18 cellular contexts compared by ENCODE assay signal in genomic region chr18:3889803-3890202, GRCh38.
DNase-seq lines count a peak whose midpoint lies in the region; ATAC-seq and TF ChIP-seq lines count a peak whose summit lies in the region.
"Had no signal": no experiment of that assay in that cellular context is flagged by ENCODE, and none has a peak within 500 bp of the region (broad histone marks: within the 10 kb centered on the region; RNA-seq: fewer than 3 reads in every experiment).

No MANE protein-coding gene starts in this region.

- ATAC-seq in HG02840 (IDR thresholded peaks at IDR 0.05; ENCODE audit: low FRiP score, unreplicated experiment) = no peak

- H3K27ac Mint-ChIP-seq in activated T-cell treated with anti-CD3 and anti-CD28 coated beads, Interleukin-2, amount 50 U/mL, for 24 hours = no peak overlapping the region
- H3K27ac Mint-ChIP-seq: memory B cell had no signal

- TF ChIP-seq CTCF in astrocyte of the spinal cord (IDR thresholded peaks at IDR 0.05; ENCODE audit: low read depth, low read length) = no peak

- H3K4me3 Mint-ChIP-seq in activated T-cell treated with anti-CD3 and anti-CD28 coated beads, Interleukin-2, amount 50 U/mL, for 24 hours = no peak overlapping the region
- H3K4me3 Mint-ChIP-seq: memory B cell had no signal

- no peaks in the 10 kb centered on the region for H3K36me3 Mint-ChIP-seq in activated T-cell treated with anti-CD3 and anti-CD28 coated beads, Interleukin-2, amount 50 U/mL, for 24 hours (ENCODE audit: low read depth)
- H3K36me3 Mint-ChIP-seq: memory B cell had no signal

- peaks cover 12% of the 10 kb centered on the region for H3K27me3 Mint-ChIP-seq in activated T-cell treated with anti-CD3 and anti-CD28 coated beads, Interleukin-2, amount 50 U/mL, for 24 hours

- DNase-seq in AG08396 (ENCODE audit: low spot score) = peak; percentile 17
- DNase-seq in HS-5 (ENCODE audit: low read depth) = peak; percentile 19
- peak; percentile 91 for DNase-seq in astrocyte of the spinal cord (ENCODE audit: low read depth, low spot score)
- DNase-seq in kidney tubule cell (ENCODE audit: low spot score) = peak; percentile 74
- DNase-seq in dermis blood vessel endothelial cell = no peak
- no peak for DNase-seq in HEK293T (ENCODE audit: extremely low spot score)
- DNase-seq in activated T-cell treated with anti-CD3 and anti-CD28 coated beads, Interleukin-2, amount 50 U/mL, for 24 hours = no peak
- DNase-seq: activated CD4-positive, alpha-beta T cell treated with anti-CD3 and anti-CD28 coated beads for 48 hours; activated T-cell treated with anti-CD3 and anti-CD28 coated beads, Interleukin-2, amount 50 U/mL, for 1 hour; DMS153; Karpas-422; NCI-H187 treated with DMSO at 0.1 percent for 48 hours; NCI-H774; Right ventricle myocardium superior; stimulated activated CD4-positive, alpha-beta T cell treated with anti-CD3 and anti-CD28 coated beads, Interleukin-12 subunit alpha, Interleukin-12 subunit beta, amount 100 ng/mL, for 4 hours; T-helper 2 cell had no signal

- POLR2A ChIA-PET in HEK293T (lab: Yijun Ruan, JAX) = no interaction called here

- CTCF ChIA-PET in HEK293T (lab: Yijun Ruan, JAX) = interaction anchor here (0.7 kb wide), 1 partner anchor 18 kb away, joined by 3 read pairs; no protein-coding TSS in a partner anchor

- no peaks in the 10 kb centered on the region for H3K4me1 Mint-ChIP-seq in activated T-cell treated with anti-CD3 and anti-CD28 coated beads, Interleukin-2, amount 50 U/mL, for 24 hours (ENCODE audit: low read depth)
- H3K4me1 Mint-ChIP-seq: memory B cell had no signal

- no peaks in the 10 kb centered on the region for H3K9me3 Mint-ChIP-seq in activated T-cell treated with anti-CD3 and anti-CD28 coated beads, Interleukin-2, amount 50 U/mL, for 24 hours
- H3K9me3 Mint-ChIP-seq: memory B cell had no signal

- in situ Hi-C loops in astrocyte of the spinal cord (cut with HindIII; ENCODE audit: low sequenced_read_pairs) = no loop called here

- no peak overlapping the region for H3K4me3 ChIP-seq in astrocyte of the spinal cord (ENCODE audit: low read depth, low read length)

TF ChIP-seq in HEK293T, 16 proteins besides CTCF, POLR2A, EP300 and RAD21:
- TF ChIP-seq ELF4 (IDR thresholded peaks at IDR 0.05) (no peak), CTBP1 (IDR thresholded peaks at IDR 0.05; ENCODE audit: borderline replicate concordance) (no peak), ZNF384 (IDR thresholded peaks at IDR 0.05) (no peak)

Comparison
In these comparisons a context has a peak if more than half of its experiments do, and no peak if none do; other contexts are left out.
1. DNase-seq: peak in AG08396 (single experiment), HS-5 (single experiment), astrocyte of the spinal cord (single experiment) and kidney tubule cell (single experiment); none in dermis blood vessel endothelial cell (single experiment), HEK293T (single experiment) and activated T-cell treated with anti-CD3 and anti-CD28 coated beads, Interleukin-2, amount 50 U/mL, for 24 hours (single experiment).